24 cellular contexts compared by ENCODE assay signal in the genomic region with DNA sequence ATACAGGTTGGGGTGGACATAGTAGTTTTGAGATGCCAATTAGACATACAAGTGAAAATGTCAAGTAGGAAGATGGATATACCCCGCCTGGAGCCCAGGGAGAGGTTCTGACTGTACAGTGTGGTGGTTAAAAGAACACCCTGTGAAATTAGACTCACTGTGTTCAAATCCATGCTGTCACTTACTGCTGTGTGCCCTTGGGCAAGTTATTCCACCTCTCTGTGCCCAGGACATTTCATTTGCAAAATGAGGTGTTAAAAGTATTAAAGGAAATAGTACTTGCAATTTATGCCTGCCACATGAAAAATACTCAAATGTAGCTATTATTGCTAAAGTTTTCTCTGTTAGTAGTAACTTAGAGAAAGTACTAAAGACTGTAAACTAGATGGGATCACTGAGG. TPM values are rescaled to one million over a fixed set of nuclear protein-coding genes. Genes with fewer than 3 reads are reported as not detected.
DNase-seq lines count a peak whose midpoint lies in the region; ATAC-seq, FAIRE-seq and TF ChIP-seq lines count a peak whose summit lies in the region.
"Had no signal": no experiment of that assay in that cellular context is flagged by ENCODE, and none has a peak within 500 bp of the region (broad histone marks: within the 10 kb centered on the region; RNA-seq: fewer than 3 reads in every experiment).

No MANE protein-coding gene starts in this region.

- H3K4me1 ChIP-seq in HepG2 (ENCODE audit: insufficient read depth, low read length) (peaks cover 20% of the 10 kb centered on the region), right lobe of liver (no peaks in the 10 kb centered on the region), muscle layer of duodenum (ENCODE audit: control insufficient read depth in 1 of 2, insufficient read depth in 2 of 2, low read length in 2 of 2) (no peaks in the 10 kb centered on the region), sigmoid colon (no peaks in the 10 kb centered on the region)
- H3K4me1 ChIP-seq: BLaER1 treated with 17β-estradiol and CSF1 and Interleukin-3, amounts not matched to agents 10 nM and 100 nM had no signal

- DNase-seq in HepG2 (ENCODE audit: low spot score), result no peak
- DNase-seq in right lobe of liver, result no peak
- DNase-seq in central memory CD8-positive, alpha-beta T cell (ENCODE audit: low spot score in 2 of 2), result no peak
- no peak for DNase-seq in left cardiac atrium
- DNase-seq in sigmoid colon, result no peak
- DNase-seq in NOMO-1 treated with dmso at 0.1 percent for 144 hours (lab: John Stamatoyannopoulos, UW; ENCODE audit: unreplicated experiment), result no peak
- DNase-seq: DMS 273 treated with DMSO at 0.1 percent for 48 hours, HFFc6, Kasumi-1, MG63, NCI-H1048, NCI-H1436, NCI-H1930, NCI-H345, NCI-H526 treated with DMSO at 0.1 percent for 48 hours, Peyer's patch had no signal

- H3K79me2 ChIP-seq in HepG2 (ENCODE audit: insufficient read depth, low read length), result no peaks in the 10 kb centered on the region

- H3K9me3 ChIP-seq in HepG2 (ENCODE audit: low read length) (no peaks in the 10 kb centered on the region), right lobe of liver (no peaks in the 10 kb centered on the region), muscle layer of duodenum (ENCODE audit: control insufficient read depth in 1 of 2, low read length in 2 of 2) (no peaks in the 10 kb centered on the region), sigmoid colon (no peaks in the 10 kb centered on the region)
- H3K9me3 ChIP-seq: MG63, Peyer's patch, SJSA1 had no signal

- peak overlapping the region; percentile 6 for H3K27ac Mint-ChIP-seq in central memory CD8-positive, alpha-beta T cell (ENCODE audit: low read depth)
- H3K27ac Mint-ChIP-seq: HFFc6, IgD-negative memory B cell had no signal

- H3K9me3 Mint-ChIP-seq in central memory CD8-positive, alpha-beta T cell, result no peaks in the 10 kb centered on the region
- H3K9me3 Mint-ChIP-seq: HFFc6, IgD-negative memory B cell had no signal

- in situ Hi-C loops in HepG2 (cut with HindIII; ENCODE audit: extremely low pct_ligation_motif_present, low pct_unique_long_range_greater_than_20kb), result no loop called here

- POLR2A ChIA-PET in HepG2 (lab: Yijun Ruan, JAX), result no interaction called here

- TF ChIP-seq EP300 in HepG2 (IDR thresholded peaks at IDR 0.05; ENCODE audit: low read depth in 2 of 2, low read length in 2 of 2), result no peak
- TF ChIP-seq EP300 in HepG2 (CRISPR knock-in tag; IDR thresholded peaks at IDR 0.05; ENCODE audit: borderline replicate concordance), result no peak
- TF ChIP-seq EP300 in sigmoid colon (IDR thresholded peaks at IDR 0.05), result no peak

- H3K36me3 Mint-ChIP-seq in central memory CD8-positive, alpha-beta T cell (ENCODE audit: insufficient read depth), result peaks cover 5% of the 10 kb centered on the region

- FAIRE-seq in HepG2 (lab: Jason Lieb, UNC), result no peak
- FAIRE-seq: G401.6, H54 had no signal

- no peak overlapping the region for H3K4me3 Mint-ChIP-seq in central memory CD8-positive, alpha-beta T cell
- H3K4me3 Mint-ChIP-seq: HFFc6, IgD-negative memory B cell had no signal

- peaks cover 21% of the 10 kb centered on the region for H3K4me1 Mint-ChIP-seq in central memory CD8-positive, alpha-beta T cell

- H3K4me2 ChIP-seq in HepG2 (ENCODE audit: low read depth, low read length), result no peak overlapping the region
- H3K4me2 ChIP-seq: BLaER1 treated with 17β-estradiol and CSF1 and Interleukin-3, amounts not matched to agents 10 nM and 100 nM had no signal

- no peak for TF ChIP-seq RAD21 in HepG2 (CRISPR knock-in tag; IDR thresholded peaks at IDR 0.05)

- WGBS in HepG2 (ENCODE audit: low lambda C conversion rate), result 26% methylated on average over 1 of the region's 1 CpG
- 0% methylated on average over 1 of the region's 1 CpG for WGBS in right lobe of liver (ENCODE audit: insufficient coverage, low coverage, low lambda C conversion rate, missing lambda C conversion rate)
- 50 to 64% methylated on average over 1 of the region's 1 CpG for WGBS in sigmoid colon, 2 donors

- H3K27me3 Mint-ChIP-seq in central memory CD8-positive, alpha-beta T cell, result no peaks in the 10 kb centered on the region
- H3K27me3 Mint-ChIP-seq: IgD-negative memory B cell had no signal

- ATAC-seq in HepG2 (no peak), right lobe of liver (no peak), HG03196 (IDR thresholded peaks at IDR 0.05; ENCODE audit: unreplicated experiment) (no peak), left cardiac atrium (no peak)
- ATAC-seq in central memory CD8-positive, alpha-beta T cell (replicated peaks; ENCODE audit: extremely low read depth, poor library complexity, severe bottlenecking), result no peak

- BruUV-seq in HepG2 (replicated peaks; lab: Mats Ljungman, UMichigan), result no TSS peak

- H3K9ac ChIP-seq in HepG2 (ENCODE audit: insufficient read depth, low read depth, low read length), result no peak overlapping the region
- H3K9ac ChIP-seq: BLaER1 treated with 17β-estradiol and CSF1 and Interleukin-3, amounts not matched to agents 10 nM and 100 nM had no signal

- H3K27me3 ChIP-seq in HepG2 (ENCODE audit: control insufficient read depth in 1 of 2, insufficient read depth in 2 of 2, low read length in 2 of 2) (no peaks in the 10 kb centered on the region), right lobe of liver (no peaks in the 10 kb centered on the region), muscle layer of duodenum (ENCODE audit: low read depth, low read length) (no peaks in the 10 kb centered on the region), sigmoid colon (no peaks in the 10 kb centered on the region)
- H3K27me3 ChIP-seq: BLaER1 treated with 17β-estradiol and CSF1 and Interleukin-3, amounts not matched to agents 10 nM and 100 nM; MG63; Peyer's patch; SJSA1 had no signal

- TF ChIP-seq CTCF in HepG2 (CRISPR knock-in tag; IDR thresholded peaks at IDR 0.05), result no peak
- no peak for TF ChIP-seq CTCF in right lobe of liver (IDR thresholded peaks at IDR 0.05)
- TF ChIP-seq CTCF in sigmoid colon (IDR thresholded peaks at IDR 0.05), result no peak

- no peak for TF ChIP-seq POLR2A in HepG2 (IDR thresholded peaks at IDR 0.05; ENCODE audit: insufficient read depth in 1 of 2, low read depth in 2 of 2, low read length in 2 of 2)
- TF ChIP-seq POLR2A in right lobe of liver (IDR thresholded peaks at IDR 0.05), result no peak
- no peak for TF ChIP-seq POLR2A in sigmoid colon (IDR thresholded peaks at IDR 0.05)

- H3K36me3 ChIP-seq in HepG2 (replicated peaks in 1 of 2; ENCODE audit: control insufficient read depth in 1 of 2, insufficient read depth in 2 of 2, low read length in 2 of 2), result no peaks in the 10 kb centered on the region
- H3K36me3 ChIP-seq in right lobe of liver, result no peaks in the 10 kb centered on the region
- no peaks in the 10 kb centered on the region for H3K36me3 ChIP-seq in muscle layer of duodenum (ENCODE audit: control insufficient read depth in 1 of 2, insufficient read depth in 2 of 2, low read length in 2 of 2)
- H3K36me3 ChIP-seq in sigmoid colon, result no peaks in the 10 kb centered on the region
- H3K36me3 ChIP-seq: MG63, Peyer's patch, SJSA1 had no signal

- no peaks in the 10 kb centered on the region for H4K20me1 ChIP-seq in HepG2 (ENCODE audit: insufficient read depth, low read length)

- intact Hi-C loops in HepG2 (cut with micrococcal nuclease; ENCODE audit: unreplicated experiment) (no loop called here), right lobe of liver (cut with DNase I) (no loop called here), left cardiac atrium (cut with DNase I) (no loop called here), sigmoid colon (cut with DNase I) (no loop called here)

- H3K4me3 ChIP-seq in HepG2 (replicated peaks in 1 of 3; ENCODE audit: insufficient read depth in 1 of 3, low read depth in 2 of 3, low read length in 3 of 3) (no peak overlapping the region), right lobe of liver (no peak overlapping the region), muscle layer of duodenum (ENCODE audit: low read depth in 1 of 2, low read length in 2 of 2) (no peak overlapping the region), sigmoid colon (no peak overlapping the region)
- H3K4me3 ChIP-seq: BLaER1 treated with 17β-estradiol and CSF1 and Interleukin-3, amounts not matched to agents 10 nM and 100 nM; MG63; Peyer's patch; SJSA1 had no signal

- no peak overlapping the region for H2AFZ ChIP-seq in HepG2 (ENCODE audit: low read length)

- CTCF ChIA-PET in HepG2 (lab: Yijun Ruan, JAX; ENCODE audit: low intra/inter-chr PET ratio, low total read pairs), result no interaction called here

- H3K27ac ChIP-seq in HepG2 (ENCODE audit: extremely low read length, insufficient read depth, low read length) (no peak overlapping the region), right lobe of liver (no peak overlapping the region), muscle layer of duodenum (ENCODE audit: low read length) (peak overlapping the region; percentile 67), sigmoid colon (no peak overlapping the region)
- H3K27ac ChIP-seq: BLaER1 treated with 17β-estradiol and CSF1 and Interleukin-3, amounts not matched to agents 10 nM and 100 nM; HL-60; SJSA1 had no signal

RNA-seq across cellular contexts. Expression of gene GALNT4, which starts 18.5 kb away (rescaled TPM):
- total RNA-seq in HepG2 (2016; rRNA removed; fragmentation: Illumina TruSeq; extraction: Trizol), result 5.2 and 6.8 TPM in 2 replicates
- total RNA-seq in HepG2 (2016; cell fraction: cytosol; rRNA removed; fragmentation: Illumina TruSeq; extraction: Trizol; ENCODE audit: low read depth), result 0.40 and 0.44 TPM in 2 replicates
- total RNA-seq in HepG2 (2016; cell fraction: insoluble cytoplasmic fraction; rRNA removed; fragmentation: Illumina TruSeq; extraction: Trizol), result 5.0 and 7.1 TPM in 2 replicates
- total RNA-seq in HepG2 (2016; cell fraction: membrane; rRNA removed; fragmentation: Illumina TruSeq; extraction: Trizol), result 1.5 and 2.0 TPM in 2 replicates
- 9.2 TPM in 2 replicates for total RNA-seq in HepG2 (2016; cell fraction: nucleus; rRNA removed; fragmentation: Illumina TruSeq; extraction: Trizol)
- polyA plus RNA-seq in HepG2 (2011; rRNA removed), result 3.8 and 4.9 TPM in 2 replicates
- 2.5 and 3.6 TPM in 2 replicates for polyA plus RNA-seq in HepG2 (2011; cell fraction: cytosol; rRNA removed)
- 1.4 and 2.0 TPM in 2 replicates for polyA plus RNA-seq in HepG2 (2011; cell fraction: nucleus; rRNA removed)
- polyA plus RNA-seq in HepG2 (2012), result 4.4 and 4.6 TPM in 2 replicates
- polyA plus RNA-seq in HepG2 (2016; cell fraction: cytosol; fragmentation: Illumina TruSeq; extraction: Trizol; ENCODE audit: low read depth), result 0.11 TPM in 1 of 2 replicates, not detected in the other
- 1.5 and 2.1 TPM in 2 replicates for polyA plus RNA-seq in HepG2 (2016; cell fraction: insoluble cytoplasmic fraction; fragmentation: Illumina TruSeq; extraction: Trizol; ENCODE audit: low read depth)
- polyA plus RNA-seq in HepG2 (2016; cell fraction: membrane; fragmentation: Illumina TruSeq; extraction: Trizol; ENCODE audit: low read depth), result 0.45 and 0.93 TPM in 2 replicates
- polyA plus RNA-seq in HepG2 (2016; cell fraction: nucleus; fragmentation: Illumina TruSeq; extraction: Trizol; ENCODE audit: insufficient read depth, low read depth), result 7.7 and 8.9 TPM in 2 replicates
- polyA minus RNA-seq in HepG2 (2011; rRNA and poly(A)+ RNA removed; ENCODE audit: low replicate concordance), result 0.37 and 2.5 TPM in 2 replicates
- polyA minus RNA-seq in HepG2 (2011; cell fraction: cytosol; rRNA and poly(A)+ RNA removed), result 6.9 and 8.2 TPM in 2 replicates
- polyA minus RNA-seq in HepG2 (2011; cell fraction: nucleus; rRNA and poly(A)+ RNA removed), result 8.8 TPM in 2 replicates
- 1 to 10 TPM; 2.5 to 6.2 (median 4.1) TPM for total RNA-seq in right lobe of liver
- 1 to 10 TPM; 4.2 to 4.3 TPM for total RNA-seq in left cardiac atrium
- total RNA-seq in sigmoid colon, result 1 to 10 TPM; 3.4 to 4.8 (median 4.3) TPM
- polyA plus RNA-seq in sigmoid colon, result 10 to 100 TPM in 1 of 3 donors, 1 to 10 TPM in 2; 3.6 to 14.6 (median 4.9) TPM

RNA-seq across cellular contexts. Expression of gene POC1B, which starts 19.8 kb away (rescaled TPM):
- total RNA-seq in HepG2 (2016; rRNA removed; fragmentation: Illumina TruSeq; extraction: Trizol), result 11.0 and 15.1 TPM in 2 replicates
- total RNA-seq in HepG2 (2016; cell fraction: cytosol; rRNA removed; fragmentation: Illumina TruSeq; extraction: Trizol; ENCODE audit: low read depth), result 15.0 and 17.8 TPM in 2 replicates
- total RNA-seq in HepG2 (2016; cell fraction: insoluble cytoplasmic fraction; rRNA removed; fragmentation: Illumina TruSeq; extraction: Trizol), result 12.2 and 14.9 TPM in 2 replicates
- total RNA-seq in HepG2 (2016; cell fraction: membrane; rRNA removed; fragmentation: Illumina TruSeq; extraction: Trizol), result 10.9 and 13.1 TPM in 2 replicates
- 13.4 and 14.0 TPM in 2 replicates for total RNA-seq in HepG2 (2016; cell fraction: nucleus; rRNA removed; fragmentation: Illumina TruSeq; extraction: Trizol)
- 6.7 and 9.3 TPM in 2 replicates for polyA plus RNA-seq in HepG2 (2011; rRNA removed)
- polyA plus RNA-seq in HepG2 (2011; cell fraction: cytosol; rRNA removed), result 5.0 and 6.4 TPM in 2 replicates
- 4.1 and 5.2 TPM in 2 replicates for polyA plus RNA-seq in HepG2 (2011; cell fraction: nucleus; rRNA removed)
- polyA plus RNA-seq in HepG2 (2012), result 8.6 and 8.9 TPM in 2 replicates
- polyA plus RNA-seq in HepG2 (2016; cell fraction: cytosol; fragmentation: Illumina TruSeq; extraction: Trizol; ENCODE audit: low read depth), result 3.2 TPM in 2 replicates
- polyA plus RNA-seq in HepG2 (2016; cell fraction: insoluble cytoplasmic fraction; fragmentation: Illumina TruSeq; extraction: Trizol; ENCODE audit: low read depth), result 16.2 and 19.6 TPM in 2 replicates
- 8.7 and 9.2 TPM in 2 replicates for polyA plus RNA-seq in HepG2 (2016; cell fraction: membrane; fragmentation: Illumina TruSeq; extraction: Trizol; ENCODE audit: low read depth)
- 10.3 and 10.9 TPM in 2 replicates for polyA plus RNA-seq in HepG2 (2016; cell fraction: nucleus; fragmentation: Illumina TruSeq; extraction: Trizol; ENCODE audit: insufficient read depth, low read depth)
- polyA minus RNA-seq in HepG2 (2011; rRNA and poly(A)+ RNA removed; ENCODE audit: low replicate concordance), result 11.2 and 11.6 TPM in 2 replicates
- polyA minus RNA-seq in HepG2 (2011; cell fraction: cytosol; rRNA and poly(A)+ RNA removed), result 9.3 and 11.3 TPM in 2 replicates
- 37.2 and 39.2 TPM in 2 replicates for polyA minus RNA-seq in HepG2 (2011; cell fraction: nucleus; rRNA and poly(A)+ RNA removed)
- total RNA-seq in right lobe of liver, result 10 to 100 TPM in 1 of 6 experiments, 1 to 10 TPM in 5; 5.3 to 14.5 (median 6.9) TPM
- total RNA-seq in left cardiac atrium, result 10 to 100 TPM in 1 of 2 donors, 1 to 10 TPM in 1; 8.0 to 10.8 TPM
- total RNA-seq in sigmoid colon, result 10 to 100 TPM; 14.1 to 29.1 (median 26.0) TPM
- 10 to 100 TPM; 12.5 to 31.7 (median 28.8) TPM for polyA plus RNA-seq in sigmoid colon
